Comparison of ENCODE assay signal across 11 cellular contexts in genomic region chr2:230861564-230862255, GRCh38. TPM values are rescaled to one million over a fixed set of nuclear protein-coding genes. Genes with fewer than 3 reads are reported as not detected.
A peak's percentile ranks its signal among the peaks of the same experiment; 100 is the strongest.
DNase-seq lines count a peak whose midpoint lies in the region; ATAC-seq, FAIRE-seq and TF ChIP-seq lines count a peak whose summit lies in the region.
"Had no signal": no experiment of that assay in that cellular context is flagged by ENCODE, and none has a peak within 500 bp of the region (broad histone marks: within the 10 kb centered on the region; RNA-seq: fewer than 3 reads in every experiment).

No MANE protein-coding gene starts in this region.

- ATAC-seq in memory B cell (ENCODE audit: low read depth) (no peak), GM19324 (IDR thresholded peaks at IDR 0.05; ENCODE audit: low FRiP score, unreplicated experiment) (no peak)
- ATAC-seq: GM12878 had no signal

- no peak overlapping the region for H2BK5ac ChIP-seq in H9 (ENCODE audit: insufficient read length, low read length)

- no peak overlapping the region for H3K14ac ChIP-seq in H9 (ENCODE audit: insufficient read depth, low read length)

- peaks cover 7% of the 10 kb centered on the region for H3K23me2 ChIP-seq in H9 (ENCODE audit: insufficient read length, low read depth, low read length, poor library complexity, severe bottlenecking)

- H3K4me1 ChIP-seq in H9 (ENCODE audit: insufficient read depth, low read length), result peaks cover 14% of the 10 kb centered on the region; the same call in 1 of the 2 replicates

- peak overlapping the region; percentile 7 for H3K4me2 ChIP-seq in H9 (ENCODE audit: insufficient read depth, insufficient read length, low read length)

- TF ChIP-seq CTCF in H9 (conservative IDR thresholded peaks at IDR 0.05) (no peak), D721Med (IDR thresholded peaks at IDR 0.05; ENCODE audit: insufficient read depth, missing control alignments) (no peak)

- no peak overlapping the region for H3T11ph ChIP-seq in H9 (ENCODE audit: low read length)

- H3K79me1 ChIP-seq in H9 (ENCODE audit: insufficient read depth, low read depth, low read length, poor library complexity, severe bottlenecking), result no peaks in the 10 kb centered on the region

- no peak overlapping the region for H2BK20ac ChIP-seq in H9 (ENCODE audit: low read depth, low read length, poor library complexity, severe bottlenecking)

- no peak overlapping the region for H3K4ac ChIP-seq in H9 (ENCODE audit: low read depth, low read length)

- no peak overlapping the region for H3K27ac ChIP-seq in H9 (ENCODE audit: insufficient read length, low read depth, low read length)

- no peak overlapping the region for H3K9ac ChIP-seq in H9 (ENCODE audit: extremely low read depth, insufficient read length, low read length)

- no peaks in the 10 kb centered on the region for H4K20me1 ChIP-seq in H9 (ENCODE audit: control insufficient read depth, insufficient read depth, insufficient read length)

- H3K9me3 ChIP-seq in H9 (ENCODE audit: control insufficient read depth, low read depth, low read length), result no peaks in the 10 kb centered on the region
- H3K9me3 ChIP-seq: Caco-2, MG63 had no signal

- no peak overlapping the region for H4K5ac ChIP-seq in H9 (ENCODE audit: insufficient read length, low read depth, low read length)

- no peak overlapping the region for H3K23ac ChIP-seq in H9 (ENCODE audit: insufficient read length, low read depth, low read length)

- H3K79me2 ChIP-seq in H9 (ENCODE audit: insufficient read depth, low read length), result peaks cover 6% of the 10 kb centered on the region; the same call in 1 of the 2 replicates

- no peaks in the 10 kb centered on the region for H3K27me3 ChIP-seq in H9 (ENCODE audit: insufficient read depth, low read length)

- no peak overlapping the region for H2BK12ac ChIP-seq in H9 (ENCODE audit: insufficient read length, low read depth, low read length)

- no peak overlapping the region for H2AK5ac ChIP-seq in H9 (ENCODE audit: insufficient read length, low read length)

- no peak for FAIRE-seq in D721Med (lab: Jason Lieb, UNC)
- FAIRE-seq: GM12878 had no signal

- H3K4me3 Mint-ChIP-seq in H9 (peak overlapping the region; percentile 26 to 50), memory B cell (no peak overlapping the region)

- H2AFZ ChIP-seq in H9 (ENCODE audit: low read length), result no peak overlapping the region

- no peak overlapping the region for H3K56ac ChIP-seq in H9 (ENCODE audit: insufficient read length, low read depth, low read length)

- H3K9me3 Mint-ChIP-seq in H9 (no peaks in the 10 kb centered on the region; a peak in 1 of 5 replicates), memory B cell (no peaks in the 10 kb centered on the region)

- H3K18ac ChIP-seq in H9 (ENCODE audit: insufficient read length, low read depth, low read length), result no peak overlapping the region

- DNase-seq in DMS153 (lab: John Stamatoyannopoulos, UW) (peak; percentile 47), H9 (peak; percentile 90), SW480 (ENCODE audit: low spot score) (peak; percentile 21), memory B cell (ENCODE audit: low spot score in 2 of 2) (no peak), NOMO-1 (lab: John Stamatoyannopoulos, UW; ENCODE audit: unreplicated experiment in 2 of 2) (no peak), D721Med (ENCODE audit: insufficient read length, low spot score) (no peak), globus pallidus (ENCODE audit: low spot score) (no peak)
- DNase-seq: Caco-2, MG63 had no signal

- H4K8ac ChIP-seq in H9 (replicated peaks; ENCODE audit: insufficient read length, low read depth, low read length), result no peak overlapping the region

- H2BK15ac ChIP-seq in H9 (ENCODE audit: low read depth, low read length), result no peak overlapping the region

- no peak overlapping the region for H4K91ac ChIP-seq in H9 (ENCODE audit: insufficient read length, low read depth, low read length)

- H2BK120ac ChIP-seq in H9 (ENCODE audit: low read depth, low read length, poor library complexity, severe bottlenecking), result no peak overlapping the region

- peak overlapping the region; percentile 9 to 65 (median 14); a peak in 5 of 7 replicates for H3K27ac Mint-ChIP-seq in H9
- H3K27ac Mint-ChIP-seq in memory B cell, result peak overlapping the region; percentile 4

- H3K4me1 Mint-ChIP-seq in H9 (peaks cover 37 to 38% of the 10 kb centered on the region in 2 experiments), memory B cell (peaks cover 26% of the 10 kb centered on the region)

- H3K36me3 Mint-ChIP-seq in H9 (ENCODE audit: insufficient read depth in 1 of 3, low read depth in 3 of 3), result no peaks in the 10 kb centered on the region; a peak in 1 of 7 replicates
- H3K36me3 Mint-ChIP-seq in memory B cell, result no peaks in the 10 kb centered on the region

- WGBS in H9 (ENCODE audit: extremely low coverage, insufficient read length, low lambda C conversion rate), result no CpG with 5 or more reads among the region's 13 CpGs

- H3K27me3 Mint-ChIP-seq in H9 (ENCODE audit: low read depth), result peaks cover 5% of the 10 kb centered on the region
- H3K27me3 Mint-ChIP-seq in memory B cell, result peaks cover 10% of the 10 kb centered on the region

RNA-seq across cellular contexts. Expression of gene ITM2C, which starts 3.0 kb away (rescaled TPM):
- 297 and 302 TPM in 2 replicates for total RNA-seq in H9 (2021)

Comparison
In these comparisons a context has a peak if more than half of its experiments do, and no peak if none do; other contexts are left out.
1. DNase-seq: peak in DMS153 (single experiment), H9 (single experiment) and SW480 (single experiment); none in memory B cell (0 of 2), NOMO-1 (0 of 2), D721Med (single experiment) and globus pallidus (single experiment).